ENCODE assay signal across 19 cellular contexts in genomic region chr6:16201706-16202105, GRCh38.
"Had no signal": no experiment of that assay in that cellular context is flagged by ENCODE, and none has a peak within 500 bp of the region (broad histone marks: within the 10 kb centered on the region; RNA-seq: fewer than 3 reads in every experiment).

No MANE protein-coding gene starts in this region.

- H3K4me3 Mint-ChIP-seq: naive thymus-derived CD8-positive, alpha-beta T cell; type B pancreatic cell had no signal

- H3K4me1 ChIP-seq: colonic mucosa had no signal

- H3K36me3 ChIP-seq: colonic mucosa, heart left ventricle, stomach, vagina had no signal

- H3K9me3 Mint-ChIP-seq: naive thymus-derived CD8-positive, alpha-beta T cell; type B pancreatic cell had no signal

- H3K27ac ChIP-seq: colonic mucosa, stomach had no signal

- H3K36me3 Mint-ChIP-seq: type B pancreatic cell had no signal

- H3K27me3 ChIP-seq: colonic mucosa, stomach, vagina had no signal

- DNase-seq: colonic mucosa; dermis blood vessel endothelial cell; erythroblast; foreskin melanocyte; heart left ventricle; hypothalamus; islet precursor cell; mammary epithelial cell; mucosa of descending colon; naive thymus-derived CD8-positive, alpha-beta T cell; occipital lobe; small intestine; stimulated activated CD4-positive, alpha-beta T cell treated with anti-CD3 and anti-CD28 coated beads, Interleukin-12 subunit alpha, Interleukin-12 subunit beta, amount 100 ng/mL, for 4 hours; stimulated activated naive CD4-positive, alpha-beta T cell; stomach; substantia nigra had no signal

- H3K4me3 ChIP-seq: colonic mucosa, mucosa of descending colon, stomach, vagina had no signal

- H3K27ac Mint-ChIP-seq: naive thymus-derived CD8-positive, alpha-beta T cell; type B pancreatic cell had no signal

- H3K9me3 ChIP-seq: colonic mucosa, heart left ventricle, mucosa of descending colon, stomach, vagina had no signal

- ATAC-seq: heart left ventricle; left lobe of liver; mucosa of descending colon; naive thymus-derived CD8-positive, alpha-beta T cell had no signal
